Comparison of ENCODE assay signal across 19 cellular contexts in genomic region chr2:109703798-109704197, GRCh38.
"Had no signal": no experiment of that assay in that cellular context is flagged by ENCODE, and none has a peak within 500 bp of the region (broad histone marks: within the 10 kb centered on the region; RNA-seq: fewer than 3 reads in every experiment).

No MANE protein-coding gene starts in this region.

- H3K79me2 ChIP-seq: parathyroid adenoma had no signal

- H2AFZ ChIP-seq: parathyroid adenoma had no signal

- DNase-seq: activated CD4-positive, CD25-positive, alpha-beta regulatory T cell treated with anti-CD3 and anti-CD28 coated beads, Interleukin-2, amount 50 U/mL, for 72 hours; activated naive CD4-positive, alpha-beta T cell treated with Interleukin-2 at 50 U/mL for 16 hours; activated T-cell treated with anti-CD3 and anti-CD28 coated beads for 4 hours; anterior cingulate cortex; brain microvascular endothelial cell; cerebellar nuclear complex; effector memory CD4-positive, alpha-beta T cell; gastrocnemius medialis; heart left ventricle; left colon; mucosa of descending colon; naive thymus-derived CD8-positive, alpha-beta T cell; stimulated activated CD4-positive, alpha-beta T cell treated with anti-CD3 and anti-CD28 coated beads, Interleukin-2, amount 100 ng/mL, for 48 hours; stimulated activated naive CD4-positive, alpha-beta T cell; SW 1271 had no signal

- H3K36me3 Mint-ChIP-seq: naive thymus-derived CD8-positive, alpha-beta T cell had no signal

- H3K4me3 Mint-ChIP-seq: dendritic cell treated with granulocyte-macrophage colony-stimulating factor and Interleukin-4, amounts not matched to agents 40 ng/mL and 50 ng/mL, for 4 days; naive thymus-derived CD8-positive, alpha-beta T cell had no signal

- H3K36me3 ChIP-seq: brain microvascular endothelial cell, gastrocnemius medialis, heart left ventricle, neutrophil, tibial nerve had no signal

- ATAC-seq: gastrocnemius medialis; heart left ventricle; left colon; mucosa of descending colon; naive thymus-derived CD8-positive, alpha-beta T cell had no signal

- H3K9ac ChIP-seq: parathyroid adenoma had no signal

- H3K27ac ChIP-seq: brain microvascular endothelial cell, gastrocnemius medialis, heart left ventricle, neutrophil, parathyroid adenoma, tibial nerve had no signal

- H3K9me3 ChIP-seq: gastrocnemius medialis, heart left ventricle, mucosa of descending colon, neutrophil, tibial nerve had no signal

- H3K4me1 Mint-ChIP-seq: naive thymus-derived CD8-positive, alpha-beta T cell had no signal

- H3K4me1 ChIP-seq: gastrocnemius medialis, parathyroid adenoma had no signal

- H3K4me3 ChIP-seq: gastrocnemius medialis, heart left ventricle, mucosa of descending colon, tibial nerve had no signal

- H3K27me3 ChIP-seq: brain microvascular endothelial cell, gastrocnemius medialis, heart left ventricle, tibial nerve had no signal

- H3K9me3 Mint-ChIP-seq: dendritic cell treated with granulocyte-macrophage colony-stimulating factor and Interleukin-4, amounts not matched to agents 40 ng/mL and 50 ng/mL, for 4 days had no signal

- H3K27ac Mint-ChIP-seq: dendritic cell treated with granulocyte-macrophage colony-stimulating factor and Interleukin-4, amounts not matched to agents 40 ng/mL and 50 ng/mL, for 4 days; naive thymus-derived CD8-positive, alpha-beta T cell had no signal
